Comparison of ENCODE assay signal across 11 cellular contexts in the genomic region with DNA sequence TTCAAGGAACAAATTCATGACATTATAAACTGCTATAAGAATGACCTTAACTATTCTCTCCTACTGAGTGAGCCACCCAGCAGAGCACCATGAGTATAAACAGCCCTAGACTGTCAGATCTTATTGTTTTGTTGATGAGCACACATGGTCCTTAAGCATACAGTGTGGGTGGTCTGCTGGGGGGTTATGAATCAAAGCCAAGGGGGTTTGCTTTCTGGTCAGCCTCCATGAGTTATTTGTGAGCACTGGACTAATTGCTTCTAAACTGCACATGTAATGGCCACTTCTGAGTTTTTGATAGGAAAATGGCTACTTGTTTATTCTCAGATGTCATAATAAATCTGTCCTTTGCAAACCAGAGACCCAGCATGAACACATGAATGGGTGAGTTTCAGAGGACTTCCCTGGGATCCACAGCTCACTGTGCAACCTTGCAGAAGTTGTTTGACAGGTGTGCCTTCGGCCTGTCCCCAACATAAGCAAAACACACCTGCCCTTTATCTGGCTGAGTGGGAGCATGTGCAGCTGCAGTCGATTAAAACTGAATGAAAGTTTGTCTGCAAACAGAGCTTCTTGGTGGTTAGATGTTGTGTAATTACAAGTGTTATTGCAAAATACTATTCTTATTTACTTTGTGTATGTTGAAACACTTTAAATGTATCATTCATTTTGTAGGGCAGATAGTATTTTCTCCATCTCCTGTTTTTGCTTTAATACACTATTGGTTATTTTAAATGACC. TPM values are rescaled to one million over a fixed set of nuclear protein-coding genes. Genes with fewer than 3 reads are reported as not detected.
DNase-seq lines count a peak whose midpoint lies in the region; ATAC-seq and TF ChIP-seq lines count a peak whose summit lies in the region.
"Had no signal": no experiment of that assay in that cellular context is flagged by ENCODE, and none has a peak within 500 bp of the region (broad histone marks: within the 10 kb centered on the region; RNA-seq: fewer than 3 reads in every experiment).

No MANE protein-coding gene starts in this region.

- DNase-seq in GM23248 (peak; percentile 52), NCI-H2029 treated with DMSO at 0.1 percent for 48 hours (lab: John Stamatoyannopoulos, UW) (peak; percentile 35), cardiac fibroblast (ENCODE audit: low read depth in 2 of 2) (peak; percentile 38 to 73), retina (peak; percentile 48), HUDEP-2 (lab: John Stamatoyannopoulos, UW; ENCODE audit: unreplicated experiment in 76 of 76) (no peak)
- no peak for DNase-seq in activated CD8-positive, alpha-beta T cell treated with anti-CD3 and anti-CD28 coated beads, Interleukin-2, amount 10 ng/mL, durations not matched to agents 7 days and 5 days
- no peak for DNase-seq in activated naive CD8-positive, alpha-beta T cell treated with anti-CD3 and anti-CD28 coated beads, Interleukin-2, amount 50 U/mL, for 24 hours
- no peak for DNase-seq in effector CD4-positive, alpha-beta T cell
- DNase-seq: SW 1271 had no signal

- H2AFZ ChIP-seq in GM23248 = no peak overlapping the region
- H2AFZ ChIP-seq: neural progenitor cell had no signal

- no peak overlapping the region for H3K4me2 ChIP-seq in GM23248 (ENCODE audit: unreplicated experiment)
- H3K4me2 ChIP-seq: neural progenitor cell had no signal

- no peak overlapping the region for H3K27ac ChIP-seq in GM23248
- H3K27ac ChIP-seq: brain microvascular endothelial cell, neural progenitor cell had no signal

- TF ChIP-seq CTCF in cardiac fibroblast (IDR thresholded peaks at IDR 0.05; ENCODE audit: low read depth, low read length) = no peak

- no peak overlapping the region for H3K9ac ChIP-seq in GM23248
- H3K9ac ChIP-seq: neural progenitor cell had no signal

- no peaks in the 10 kb centered on the region for H3K9me2 ChIP-seq in GM23248 (ENCODE audit: insufficient read depth)

- no peaks in the 10 kb centered on the region for H3K36me3 Mint-ChIP-seq in activated CD8-positive, alpha-beta T cell treated with anti-CD3 and anti-CD28 coated beads, Interleukin-2, amount 10 ng/mL, durations not matched to agents 7 days and 5 days (ENCODE audit: low read depth)
- H3K36me3 Mint-ChIP-seq in activated naive CD8-positive, alpha-beta T cell treated with anti-CD3 and anti-CD28 coated beads, Interleukin-2, amount 50 U/mL, for 24 hours (ENCODE audit: low read depth) = no peaks in the 10 kb centered on the region
- H3K36me3 Mint-ChIP-seq: neural progenitor cell had no signal

- ATAC-seq in activated CD8-positive, alpha-beta T cell treated with anti-CD3 and anti-CD28 coated beads, Interleukin-2, amount 10 ng/mL, durations not matched to agents 7 days and 5 days = no peak
- no peak for ATAC-seq in activated naive CD8-positive, alpha-beta T cell treated with anti-CD3 and anti-CD28 coated beads, Interleukin-2, amount 50 U/mL, for 24 hours

- H3K9me3 Mint-ChIP-seq in activated CD8-positive, alpha-beta T cell treated with anti-CD3 and anti-CD28 coated beads, Interleukin-2, amount 10 ng/mL, durations not matched to agents 7 days and 5 days (ENCODE audit: insufficient read depth) = no peaks in the 10 kb centered on the region
- no peaks in the 10 kb centered on the region for H3K9me3 Mint-ChIP-seq in activated naive CD8-positive, alpha-beta T cell treated with anti-CD3 and anti-CD28 coated beads, Interleukin-2, amount 50 U/mL, for 24 hours
- H3K9me3 Mint-ChIP-seq: neural progenitor cell had no signal

- H4K20me1 ChIP-seq in GM23248 (ENCODE audit: insufficient read depth) = no peaks in the 10 kb centered on the region

- POLR2A ChIA-PET in activated CD8-positive, alpha-beta T cell treated with anti-CD3 and anti-CD28 coated beads, Interleukin-2, amount 10 ng/mL, durations not matched to agents 7 days and 5 days (lab: Charles Lee) = no interaction called here

- H3K4me1 ChIP-seq in GM23248 (ENCODE audit: insufficient read depth) = peaks cover 6% of the 10 kb centered on the region; the same call in 1 of the 2 replicates

- H3K79me2 ChIP-seq in GM23248 (ENCODE audit: insufficient read depth) = no peaks in the 10 kb centered on the region

- CTCF ChIA-PET in activated CD8-positive, alpha-beta T cell treated with anti-CD3 and anti-CD28 coated beads, Interleukin-2, amount 10 ng/mL, durations not matched to agents 7 days and 5 days (lab: Charles Lee) = no interaction called here

- H3K9me3 ChIP-seq in GM23248 (ENCODE audit: low read depth) = no peaks in the 10 kb centered on the region

- in situ Hi-C loops in GM23248 (cut with MboI) = no loop called here

- WGBS in GM23248 (ENCODE audit: low coverage in 1 of 2, low lambda C conversion rate in 2 of 2, missing lambda C conversion rate in 2 of 2), 2 experiments = 48% methylated on average over 2 of the region's 2 CpGs

- H3K27ac Mint-ChIP-seq in activated CD8-positive, alpha-beta T cell treated with anti-CD3 and anti-CD28 coated beads, Interleukin-2, amount 10 ng/mL, durations not matched to agents 7 days and 5 days = no peak overlapping the region
- H3K27ac Mint-ChIP-seq in activated naive CD8-positive, alpha-beta T cell treated with anti-CD3 and anti-CD28 coated beads, Interleukin-2, amount 50 U/mL, for 24 hours = no peak overlapping the region
- H3K27ac Mint-ChIP-seq: neural progenitor cell had no signal

- no peaks in the 10 kb centered on the region for H3K36me3 ChIP-seq in GM23248 (ENCODE audit: low read depth)
- H3K36me3 ChIP-seq: brain microvascular endothelial cell, neural progenitor cell had no signal

- H3K4me1 Mint-ChIP-seq in activated CD8-positive, alpha-beta T cell treated with anti-CD3 and anti-CD28 coated beads, Interleukin-2, amount 10 ng/mL, durations not matched to agents 7 days and 5 days (ENCODE audit: low read depth) = no peaks in the 10 kb centered on the region
- H3K4me1 Mint-ChIP-seq in activated naive CD8-positive, alpha-beta T cell treated with anti-CD3 and anti-CD28 coated beads, Interleukin-2, amount 50 U/mL, for 24 hours = no peaks in the 10 kb centered on the region

- H3K27me3 ChIP-seq in GM23248 (replicated peaks; ENCODE audit: insufficient read depth) = peaks cover 31% of the 10 kb centered on the region
- H3K27me3 ChIP-seq: brain microvascular endothelial cell, neural progenitor cell had no signal

- H3K4me3 Mint-ChIP-seq in activated CD8-positive, alpha-beta T cell treated with anti-CD3 and anti-CD28 coated beads, Interleukin-2, amount 10 ng/mL, durations not matched to agents 7 days and 5 days = no peak overlapping the region
- no peak overlapping the region for H3K4me3 Mint-ChIP-seq in activated naive CD8-positive, alpha-beta T cell treated with anti-CD3 and anti-CD28 coated beads, Interleukin-2, amount 50 U/mL, for 24 hours
- H3K4me3 Mint-ChIP-seq: neural progenitor cell had no signal

- H3K4me3 ChIP-seq in GM23248 (no peak overlapping the region), cardiac fibroblast (replicated peaks in 1 of 2; ENCODE audit: low read depth in 2 of 2, low read length in 2 of 2) (no peak overlapping the region)
- H3K4me3 ChIP-seq: neural progenitor cell had no signal

- peaks cover 12% of the 10 kb centered on the region for H3K27me3 Mint-ChIP-seq in activated CD8-positive, alpha-beta T cell treated with anti-CD3 and anti-CD28 coated beads, Interleukin-2, amount 10 ng/mL, durations not matched to agents 7 days and 5 days (ENCODE audit: low read depth)
- H3K27me3 Mint-ChIP-seq in activated naive CD8-positive, alpha-beta T cell treated with anti-CD3 and anti-CD28 coated beads, Interleukin-2, amount 50 U/mL, for 24 hours = peaks cover 7% of the 10 kb centered on the region

- no peaks in the 10 kb centered on the region for H3F3A ChIP-seq in GM23248 (ENCODE audit: insufficient read depth)

RNA-seq across cellular contexts. Expression of a gene that starts 35.9 kb away (rescaled TPM):
- not detected in 2 replicates for total RNA-seq in GM23248 (2014; rRNA removed; shearing (Covaris generic))
- 0.45 and 0.53 TPM in 2 replicates for polyA plus RNA-seq in GM23248 (2016; fragmentation: Nextera tagmentation; extraction: Ambion mirVana)
- total RNA-seq in activated CD8-positive, alpha-beta T cell treated with anti-CD3 and anti-CD28 coated beads, Interleukin-2, amount 10 ng/mL, durations not matched to agents 7 days and 5 days = not detected

Comparison
In these comparisons a context has a peak if more than half of its experiments do, and no peak if none do; other contexts are left out.
1. DNase-seq: peak in GM23248 (single experiment), NCI-H2029 treated with DMSO at 0.1 percent for 48 hours (single experiment), cardiac fibroblast (2 of 2) and retina (single experiment); none in HUDEP-2 (0 of 76), activated CD8-positive, alpha-beta T cell treated with anti-CD3 and anti-CD28 coated beads, Interleukin-2, amount 10 ng/mL, durations not matched to agents 7 days and 5 days (single experiment), activated naive CD8-positive, alpha-beta T cell treated with anti-CD3 and anti-CD28 coated beads, Interleukin-2, amount 50 U/mL, for 24 hours (single experiment) and effector CD4-positive, alpha-beta T cell (single experiment).